Comparison of ENCODE assay signal across 8 cellular contexts in the genomic region with DNA sequence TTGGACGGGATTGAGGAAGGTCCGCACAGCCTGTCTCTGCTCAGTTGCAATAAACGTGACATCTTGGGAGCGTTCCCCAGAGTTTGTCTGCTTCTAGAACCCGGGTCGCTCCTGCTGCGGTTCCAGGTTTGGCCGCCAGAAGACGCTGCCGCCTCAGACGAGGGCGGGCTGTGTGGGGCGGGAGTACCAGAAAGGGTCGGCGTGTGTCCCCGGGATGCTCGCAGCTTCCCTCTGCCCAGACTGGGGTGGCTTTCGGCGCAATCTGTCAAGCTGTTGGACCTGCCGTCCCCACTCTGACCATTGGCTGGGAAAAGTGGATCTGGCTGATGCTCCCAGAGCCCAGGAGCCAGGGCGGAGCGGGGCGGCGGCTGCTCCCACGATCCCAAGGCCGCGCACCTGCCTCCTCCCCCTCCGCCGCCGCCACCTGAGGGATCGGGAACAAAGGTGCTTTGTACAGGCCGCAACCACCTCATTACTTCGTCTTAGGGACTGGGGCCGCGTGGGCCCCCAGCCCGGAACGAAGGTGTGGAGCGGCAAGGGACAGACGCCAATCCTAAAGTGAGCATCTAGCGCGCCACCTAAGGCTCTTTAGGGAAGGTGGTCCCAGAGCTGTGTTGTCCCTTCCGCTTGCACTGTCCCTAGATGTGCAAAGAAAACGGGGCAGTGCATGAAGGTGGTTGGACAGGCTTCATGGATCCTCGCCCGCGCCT. TPM values are rescaled to one million over a fixed set of nuclear protein-coding genes. Genes with fewer than 3 reads are reported as not detected.
DNase-seq lines count a peak whose midpoint lies in the region; ATAC-seq, FAIRE-seq and TF ChIP-seq lines count a peak whose summit lies in the region.

No MANE protein-coding gene starts in this region.

- POLR2A ChIA-PET in GM12878 (lab: Charles Lee): interaction anchor here (0.5 to 1.3 kb wide), 3 partner anchors 12 to 211 kb away, joined by 3 to 8 read pairs (median 7); no protein-coding TSS in a partner anchor

- intact Hi-C loops in GM12878 (cut with micrococcal nuclease; ENCODE audit: unreplicated experiment): loop anchor here (1.0 to 5.0 kb wide), 4 partner anchors 21 to 396 kb away; a partner anchor contains a TSS

- DNase-seq in D721Med (ENCODE audit: insufficient read length, low spot score) (peak; percentile 94), SW480 (ENCODE audit: low spot score) (peak; percentile 82), GM12878 (ENCODE audit: low read depth, low spot score) (no peak), iris pigment epithelial cell (ENCODE audit: low read depth) (peak; percentile 55)
- peak; percentile 80 for DNase-seq in stimulated activated CD4-positive, alpha-beta T cell treated with anti-CD3 and anti-CD28 coated beads, Interleukin-4, amount 100 ng/mL, for 1 hour

- H3K4me2 ChIP-seq in GM12878 (ENCODE audit: control insufficient read depth, insufficient read depth): peak overlapping the region; percentile 96

- no peak overlapping the region for H3K27ac ChIP-seq in GM12878 (ENCODE audit: control insufficient read depth, insufficient read depth)

- no peaks in the 10 kb centered on the region for H3K79me2 ChIP-seq in GM12878 (ENCODE audit: control insufficient read depth, insufficient read depth, low read length)

- TF ChIP-seq EP300 in GM12878 (IDR thresholded peaks at IDR 0.05; ENCODE audit: borderline replicate concordance in 1 of 2, control insufficient read depth in 1 of 2, low read depth in 2 of 2, low read length in 2 of 2): no peak

- H2AFZ ChIP-seq in GM12878 (ENCODE audit: control insufficient read depth, low read depth, low read length): peak overlapping the region; percentile 80

- ATAC-seq in HG03139 (IDR thresholded peaks at IDR 0.05; ENCODE audit: unreplicated experiment) (peak; percentile 5), GM12878 (peak; percentile 65), GM19397 (IDR thresholded peaks at IDR 0.05; ENCODE audit: unreplicated experiment) (no peak), GM18520 (IDR thresholded peaks at IDR 0.05; ENCODE audit: unreplicated experiment) (no peak)

- no peaks in the 10 kb centered on the region; a peak in 1 of 4 replicates for H3K36me3 ChIP-seq in GM12878 (ENCODE audit: control insufficient read depth in 2 of 2, insufficient read depth in 2 of 2, low read length in 1 of 2)

- CTCF ChIA-PET in GM12878 (lab: Yijun Ruan, JAX): interaction anchor here (0.7 to 15.5 kb wide), 11 partner anchors 8 to 503 kb away, joined by 3 to 195 read pairs (median 3); a partner anchor contains a TSS

- RAD21 ChIA-PET in GM12878 (lab: Charles Lee; ENCODE audit: unreplicated experiment): interaction anchor here (1.0 to 4.7 kb wide), 6 partner anchors 12 to 503 kb away, joined by 3 to 63 read pairs (median 4); a partner anchor contains a TSS

- peak overlapping the region; percentile 95 for H3K4me3 ChIP-seq in GM12878

- no peaks in the 10 kb centered on the region for H3K9me3 ChIP-seq in GM12878 (replicated peaks; ENCODE audit: control insufficient read depth, insufficient read depth, low read length)

- H3K27me3 ChIP-seq in GM12878 (replicated peaks in 1 of 2; ENCODE audit: control insufficient read depth in 2 of 2, insufficient read depth in 2 of 2, low read length in 1 of 2): no peaks in the 10 kb centered on the region

- FAIRE-seq in D721Med (lab: Jason Lieb, UNC) (peak; percentile 56), GM12878 (lab: Jason Lieb, UNC) (peak; percentile 87)

- BruUV-seq in GM12878 (replicated peaks; lab: Mats Ljungman, UMichigan): no TSS peak

- WGBS in GM12878 (ENCODE audit: insufficient coverage, insufficient replicate concordance, low lambda C conversion rate, missing lambda C conversion rate): under 1% methylated on average over 31 of the region's 46 CpGs

- SMC1A ChIA-PET in GM12878 (lab: Charles Lee; ENCODE audit: uncharacterized antibody, unreplicated experiment): interaction anchor here (1.4 kb wide), 2 partner anchors 18 to 22 kb away, joined by 4 to 8 read pairs; no protein-coding TSS in a partner anchor

- peak; percentile 93 for TF ChIP-seq RAD21 in GM12878 (IDR thresholded peaks at IDR 0.05; ENCODE audit: insufficient read depth, low read depth, low read length)

- H3K9ac ChIP-seq in GM12878 (ENCODE audit: control insufficient read depth, insufficient read depth, low read length): peak overlapping the region; percentile 14; the same call in 1 of the 2 replicates

- no peak for TF ChIP-seq POLR2A in GM12878 (IDR thresholded peaks at IDR 0.05; ENCODE audit: low read depth, low read length)

- in situ Hi-C loops in GM12878 (cut with MboI): loop anchor here (5.0 kb wide), 1 partner anchor 501 kb away; no protein-coding TSS in a partner anchor

- H4K20me1 ChIP-seq in GM12878 (ENCODE audit: control insufficient read depth, insufficient read depth): no peaks in the 10 kb centered on the region

- H3K4me1 ChIP-seq in GM12878 (ENCODE audit: control insufficient read depth, insufficient read depth, low read length): peaks cover 16% of the 10 kb centered on the region

- TF ChIP-seq CTCF in D721Med (IDR thresholded peaks at IDR 0.05; ENCODE audit: insufficient read depth, missing control alignments): peak; percentile 95
- TF ChIP-seq CTCF in GM12878 (IDR thresholded peaks at IDR 0.05 in 2 of 3, conservative IDR thresholded peaks at IDR 0.05 in 1 of 3; ENCODE audit: control insufficient read depth in 2 of 3, extremely low read depth in 1 of 3, insufficient read depth in 1 of 3, low read depth in 3 of 3, low read length in 3 of 3): peak; percentile 94 to 98 (median 96)

RNA-seq across cellular contexts. Expression of a gene that starts 0.7 kb away (rescaled TPM):
- total RNA-seq in GM12878 (2013; cell fraction: nucleolus; rRNA removed): 5.7 and 6.7 TPM in 2 replicates
- total RNA-seq in GM12878 (2014; rRNA removed) (8.7 and 14.1 TPM in 2 replicates), GM12878 (2014; rRNA removed; fragmentation: Illumina TruSeq; extraction: Trizol) (3.4 and 4.3 TPM in 2 replicates), GM12878 (2021) (5.3 and 6.3 TPM in 2 replicates)
- polyA plus RNA-seq in GM12878 (2011; ENCODE audit: low read depth): 1.9 TPM
- polyA plus RNA-seq in GM12878 (2011; rRNA removed) (3.6 and 8.4 TPM in 2 replicates), GM12878 (2014; fragmentation: Illumina TruSeq; extraction: Trizol) (2.4 and 4.9 TPM in 2 replicates), GM12878 (2014; fragmentation: Nextera tagmentation; extraction: Ambion mirVana) (1 to 10 TPM in 1 of 2 experiments, under 1 TPM in 1; 0.52 to 1.3 TPM), GM12878 (2014; rRNA removed) (9.7 and 10.7 TPM in 2 replicates), GM12878 (2016; fragmentation: Nextera tagmentation; extraction: Ambion mirVana) (1 to 10 TPM; 3.4 to 4.7 TPM)
- polyA plus RNA-seq in GM12878 (2011; cell fraction: cytosol; rRNA removed): 11.2 and 12.9 TPM in 2 replicates
- polyA plus RNA-seq in GM12878 (2011; cell fraction: nucleus; rRNA removed): 6.6 and 8.8 TPM in 2 replicates
- polyA plus RNA-seq in GM12878 (2012): 4.7 and 5.6 TPM in 2 replicates
- 4.8 and 12.7 TPM in 2 replicates for polyA minus RNA-seq in GM12878 (2011; rRNA and poly(A)+ RNA removed)
- 4.7 and 5.6 TPM in 2 replicates for polyA minus RNA-seq in GM12878 (2011; cell fraction: cytosol; rRNA and poly(A)+ RNA removed)
- polyA minus RNA-seq in GM12878 (2011; cell fraction: nucleus; rRNA and poly(A)+ RNA removed): 3.1 and 4.1 TPM in 2 replicates

RNA-seq across cellular contexts. Expression of a gene that starts 11.7 kb away (rescaled TPM):
- 15.4 TPM in 2 replicates for total RNA-seq in GM12878 (2013; cell fraction: nucleolus; rRNA removed)
- total RNA-seq in GM12878 (2014; rRNA removed) (21.7 and 28.9 TPM in 2 replicates), GM12878 (2014; rRNA removed; fragmentation: Illumina TruSeq; extraction: Trizol) (10.5 and 13.0 TPM in 2 replicates), GM12878 (2021) (30.0 and 38.8 TPM in 2 replicates)
- 2.3 TPM for polyA plus RNA-seq in GM12878 (2011; ENCODE audit: low read depth)
- polyA plus RNA-seq in GM12878 (2011; rRNA removed) (3.1 and 6.4 TPM in 2 replicates), GM12878 (2014; fragmentation: Illumina TruSeq; extraction: Trizol) (5.7 and 11.3 TPM in 2 replicates), GM12878 (2014; fragmentation: Nextera tagmentation; extraction: Ambion mirVana) (under 1 TPM; 0.29 to 0.79 TPM), GM12878 (2014; rRNA removed) (27.8 and 29.6 TPM in 2 replicates), GM12878 (2016; fragmentation: Nextera tagmentation; extraction: Ambion mirVana) (10 to 100 TPM; 16.4 to 18.7 TPM)
- 7.8 and 11.9 TPM in 2 replicates for polyA plus RNA-seq in GM12878 (2011; cell fraction: cytosol; rRNA removed)
- 45.5 TPM in 2 replicates for polyA plus RNA-seq in GM12878 (2011; cell fraction: nucleus; rRNA removed)
- 6.3 and 9.5 TPM in 2 replicates for polyA plus RNA-seq in GM12878 (2012)
- polyA minus RNA-seq in GM12878 (2011; rRNA and poly(A)+ RNA removed): 8.7 and 12.4 TPM in 2 replicates
- 12.2 and 13.4 TPM in 2 replicates for polyA minus RNA-seq in GM12878 (2011; cell fraction: cytosol; rRNA and poly(A)+ RNA removed)
- polyA minus RNA-seq in GM12878 (2011; cell fraction: nucleus; rRNA and poly(A)+ RNA removed): 9.4 and 17.5 TPM in 2 replicates

RNA-seq across cellular contexts. Expression of a gene that starts 15.8 kb away (rescaled TPM):
- total RNA-seq in GM12878 (2013; cell fraction: nucleolus; rRNA removed): 1.8 and 2.1 TPM in 2 replicates
- total RNA-seq in GM12878 (2014; rRNA removed): 1.1 and 1.3 TPM in 2 replicates
- 0.64 and 0.67 TPM in 2 replicates for total RNA-seq in GM12878 (2014; rRNA removed; fragmentation: Illumina TruSeq; extraction: Trizol)
- total RNA-seq in GM12878 (2021): 1.2 and 1.5 TPM in 2 replicates
- polyA plus RNA-seq in GM12878 (2011; ENCODE audit: low read depth): 2.6 TPM
- 2.3 and 5.4 TPM in 2 replicates for polyA plus RNA-seq in GM12878 (2011; rRNA removed)
- 6.2 and 7.7 TPM in 2 replicates for polyA plus RNA-seq in GM12878 (2011; cell fraction: cytosol; rRNA removed)
- 5.1 and 10.8 TPM in 2 replicates for polyA plus RNA-seq in GM12878 (2011; cell fraction: nucleus; rRNA removed)
- polyA plus RNA-seq in GM12878 (2012): 3.4 and 4.9 TPM in 2 replicates
- 0.55 and 1.00 TPM in 2 replicates for polyA plus RNA-seq in GM12878 (2014; fragmentation: Illumina TruSeq; extraction: Trizol)
- under 1 TPM; 0.08 to 0.26 TPM for polyA plus RNA-seq in GM12878 (2014; fragmentation: Nextera tagmentation; extraction: Ambion mirVana)
- polyA plus RNA-seq in GM12878 (2014; rRNA removed): 1.2 and 1.7 TPM in 2 replicates
- polyA plus RNA-seq in GM12878 (2016; fragmentation: Nextera tagmentation; extraction: Ambion mirVana): 1 to 10 TPM in 1 of 2 experiments, under 1 TPM in 1; 0.81 to 1.1 TPM
- polyA minus RNA-seq in GM12878 (2011; rRNA and poly(A)+ RNA removed): 1.8 and 3.9 TPM in 2 replicates
- 2.9 and 3.6 TPM in 2 replicates for polyA minus RNA-seq in GM12878 (2011; cell fraction: cytosol; rRNA and poly(A)+ RNA removed)
- 2.4 and 3.4 TPM in 2 replicates for polyA minus RNA-seq in GM12878 (2011; cell fraction: nucleus; rRNA and poly(A)+ RNA removed)

RNA-seq across cellular contexts. Expression of a gene that starts 29.2 kb away (rescaled TPM):
- not detected in 2 replicates for total RNA-seq in GM12878 (2013; cell fraction: nucleolus; rRNA removed)
- total RNA-seq in GM12878 (2014; rRNA removed): not detected in 2 replicates
- not detected in 2 replicates for total RNA-seq in GM12878 (2014; rRNA removed; fragmentation: Illumina TruSeq; extraction: Trizol)
- not detected in 2 replicates for total RNA-seq in GM12878 (2021)
- polyA plus RNA-seq in GM12878 (2011; ENCODE audit: low read depth): not detected
- polyA plus RNA-seq in GM12878 (2011; rRNA removed): not detected in 2 replicates
- not detected in 2 replicates for polyA plus RNA-seq in GM12878 (2011; cell fraction: cytosol; rRNA removed)
- 0.24 TPM in 1 of 2 replicates, not detected in the other for polyA plus RNA-seq in GM12878 (2011; cell fraction: nucleus; rRNA removed)
- not detected in 2 replicates for polyA plus RNA-seq in GM12878 (2012)
- not detected in 2 replicates for polyA plus RNA-seq in GM12878 (2014; fragmentation: Illumina TruSeq; extraction: Trizol)
- polyA plus RNA-seq in GM12878 (2014; fragmentation: Nextera tagmentation; extraction: Ambion mirVana): not detected
- polyA plus RNA-seq in GM12878 (2014; rRNA removed): not detected in 2 replicates
- polyA plus RNA-seq in GM12878 (2016; fragmentation: Nextera tagmentation; extraction: Ambion mirVana): not detected
- polyA minus RNA-seq in GM12878 (2011; rRNA and poly(A)+ RNA removed): not detected in 2 replicates
- polyA minus RNA-seq in GM12878 (2011; cell fraction: cytosol; rRNA and poly(A)+ RNA removed): not detected in 2 replicates
- polyA minus RNA-seq in GM12878 (2011; cell fraction: nucleus; rRNA and poly(A)+ RNA removed): not detected in 2 replicates

RNA-seq across cellular contexts. Expression of a gene that starts 29.3 kb away (rescaled TPM):
- total RNA-seq in GM12878 (2013; cell fraction: nucleolus; rRNA removed): 0.37 and 0.38 TPM in 2 replicates
- not detected in 2 replicates for total RNA-seq in GM12878 (2014; rRNA removed)
- not detected in 2 replicates for total RNA-seq in GM12878 (2014; rRNA removed; fragmentation: Illumina TruSeq; extraction: Trizol)
- total RNA-seq in GM12878 (2021): 0.36 TPM in 1 of 2 replicates, not detected in the other
- not detected for polyA plus RNA-seq in GM12878 (2011; ENCODE audit: low read depth)
- 0.10 and 0.41 TPM in 2 replicates for polyA plus RNA-seq in GM12878 (2011; rRNA removed)
- polyA plus RNA-seq in GM12878 (2011; cell fraction: cytosol; rRNA removed): 0.12 TPM in 2 replicates
- 3.2 and 4.1 TPM in 2 replicates for polyA plus RNA-seq in GM12878 (2011; cell fraction: nucleus; rRNA removed)
- polyA plus RNA-seq in GM12878 (2012): 0.12 and 0.18 TPM in 2 replicates
- not detected in 2 replicates for polyA plus RNA-seq in GM12878 (2014; fragmentation: Illumina TruSeq; extraction: Trizol)
- polyA plus RNA-seq in GM12878 (2014; fragmentation: Nextera tagmentation; extraction: Ambion mirVana): not detected
- polyA plus RNA-seq in GM12878 (2014; rRNA removed): 0.11 and 0.33 TPM in 2 replicates
- polyA plus RNA-seq in GM12878 (2016; fragmentation: Nextera tagmentation; extraction: Ambion mirVana): not detected
- polyA minus RNA-seq in GM12878 (2011; rRNA and poly(A)+ RNA removed): not detected in 2 replicates
- polyA minus RNA-seq in GM12878 (2011; cell fraction: cytosol; rRNA and poly(A)+ RNA removed): not detected in 2 replicates
- polyA minus RNA-seq in GM12878 (2011; cell fraction: nucleus; rRNA and poly(A)+ RNA removed): 0.24 and 0.67 TPM in 2 replicates

Comparison
In these comparisons a context has a peak if more than half of its experiments do, and no peak if none do; other contexts are left out.
1. ATAC-seq: peak in HG03139 (single experiment) and GM12878 (single experiment); none in GM19397 (single experiment) and GM18520 (single experiment).